In the genomic region with DNA sequence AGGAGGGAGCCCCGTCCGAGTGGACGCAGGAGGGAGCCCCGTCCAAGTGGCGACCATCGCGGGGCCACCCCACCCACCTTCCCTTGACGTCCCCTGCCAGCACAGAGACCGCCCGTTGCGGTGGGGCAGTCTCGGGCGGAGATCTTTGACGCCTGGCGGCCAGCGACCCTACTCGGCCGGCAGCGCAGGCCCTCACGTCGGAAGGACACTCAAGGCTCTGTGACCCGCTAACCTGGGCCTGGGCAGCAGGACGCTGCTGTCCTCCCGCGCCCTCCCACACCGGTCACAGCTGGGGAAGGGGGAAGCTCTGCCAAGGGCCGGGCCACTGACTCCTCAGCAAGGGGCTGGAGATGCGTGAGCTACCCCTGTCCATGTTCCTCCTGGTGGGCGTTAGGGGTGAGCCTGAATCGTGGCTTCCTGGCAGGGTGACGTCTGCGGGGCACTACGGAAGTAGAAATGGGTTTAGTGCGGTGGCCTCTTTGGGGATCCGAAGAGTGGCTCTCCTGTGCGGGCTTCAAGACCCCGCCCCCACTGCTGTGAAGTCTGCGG, we compare ENCODE assay signal across 18 cellular contexts. TPM values are rescaled to one million over a fixed set of nuclear protein-coding genes. Genes with fewer than 3 reads are reported as not detected.
DNase-seq lines count a peak whose midpoint lies in the region; ATAC-seq and TF ChIP-seq lines count a peak whose summit lies in the region.
"Had no signal": no experiment of that assay in that cellular context is flagged by ENCODE, and none has a peak within 500 bp of the region (broad histone marks: within the 10 kb centered on the region; RNA-seq: fewer than 3 reads in every experiment).

No MANE protein-coding gene starts in this region.

- POLR2A ChIA-PET in T-cell (lab: Charles Lee), result no interaction called here

- peaks cover 4% of the 10 kb centered on the region for H3F3A ChIP-seq in smooth muscle cell (ENCODE audit: low read depth)

- CTCF ChIA-PET in T-cell (lab: Charles Lee), result no interaction called here

- H3K4me1 Mint-ChIP-seq in T-cell, result peaks cover 8 to 14% (median 9%) of the 10 kb centered on the region in 3 donors

- H3K36me3 ChIP-seq in right atrium auricular region, result no peaks in the 10 kb centered on the region
- no peaks in the 10 kb centered on the region for H3K36me3 ChIP-seq in smooth muscle cell (ENCODE audit: low read depth)
- H3K36me3 ChIP-seq: pancreas had no signal

- H3K4me2 ChIP-seq in smooth muscle cell, result peak overlapping the region; percentile 91

- H3K36me3 Mint-ChIP-seq in T-cell, result peaks cover 3% of the 10 kb centered on the region

- ATAC-seq in right cardiac atrium (no peak), T-cell (replicated peaks in 1 of 4) (peak in 3 of 4 experiments; percentile 46 to 52 (median 47)), left lobe of liver (no peak), GM21825 (IDR thresholded peaks at IDR 0.05; ENCODE audit: unreplicated experiment) (no peak)
- ATAC-seq in activated CD4-positive, CD25-positive, alpha-beta regulatory T cell treated with anti-CD3 and anti-CD28 coated beads, Interleukin-2, amount 50 U/mL, for 24 hours, result no peak

- no peaks in the 10 kb centered on the region for H3K9me3 ChIP-seq in right cardiac atrium (ENCODE audit: control insufficient read depth, low read length)
- no peaks in the 10 kb centered on the region for H3K9me3 ChIP-seq in right atrium auricular region
- no peaks in the 10 kb centered on the region for H3K9me3 ChIP-seq in smooth muscle cell (replicated peaks; ENCODE audit: low read depth)
- H3K9me3 ChIP-seq: Caco-2, pancreas had no signal

- H3K79me2 ChIP-seq in smooth muscle cell (ENCODE audit: low read depth), result no peaks in the 10 kb centered on the region

- peak overlapping the region in 2 of 3 donors; percentile 4 to 50 for H3K4me3 Mint-ChIP-seq in T-cell

- H3K4me3 ChIP-seq in right cardiac atrium (ENCODE audit: low read length) (no peak overlapping the region), right atrium auricular region (no peak overlapping the region), smooth muscle cell (no peak overlapping the region)
- H3K4me3 ChIP-seq: skin epidermis had no signal

- no peak overlapping the region for H3K9ac ChIP-seq in smooth muscle cell (ENCODE audit: low read depth)

- H3K27me3 ChIP-seq in right cardiac atrium (ENCODE audit: control insufficient read depth, insufficient read depth) (no peaks in the 10 kb centered on the region), right atrium auricular region (peaks cover 41% of the 10 kb centered on the region in 2 donors), smooth muscle cell (ENCODE audit: low read depth) (peaks cover 71% of the 10 kb centered on the region)

- H4K20me1 ChIP-seq in smooth muscle cell (ENCODE audit: low read depth), result peaks cover 7% of the 10 kb centered on the region

- H3K27me3 Mint-ChIP-seq in T-cell, result peaks cover 39 to 62% of the 10 kb centered on the region in 2 donors

- 5% methylated on average over 38 of the region's 38 CpGs for WGBS in right cardiac atrium
- WGBS in smooth muscle cell (ENCODE audit: low lambda C conversion rate), result 18% methylated on average over 36 of the region's 38 CpGs

- H3K4me1 ChIP-seq in right cardiac atrium (ENCODE audit: control insufficient read depth, insufficient read depth, low read length), result no peaks in the 10 kb centered on the region
- peaks cover 0 to 54% of the 10 kb centered on the region in 2 donors for H3K4me1 ChIP-seq in right atrium auricular region
- peaks cover 43% of the 10 kb centered on the region for H3K4me1 ChIP-seq in smooth muscle cell (ENCODE audit: low read depth)

- no peak overlapping the region for H3K27ac Mint-ChIP-seq in T-cell

- no peak overlapping the region for H2AFZ ChIP-seq in smooth muscle cell (ENCODE audit: low read depth)

- H3K9me3 Mint-ChIP-seq in T-cell, result no peaks in the 10 kb centered on the region

- peak in 2 of 3 donors; percentile 14 to 44 for DNase-seq in right cardiac atrium
- no peak for DNase-seq in right atrium auricular region (ENCODE audit: low spot score)
- DNase-seq in T-cell, result no peak
- peak; percentile 44 for DNase-seq in left lobe of liver (ENCODE audit: low spot score)
- no peak for DNase-seq in smooth muscle cell (lab: John Stamatoyannopoulos, UW; ENCODE audit: unreplicated experiment)
- no peak for DNase-seq in GM03348 (ENCODE audit: low spot score)
- DNase-seq: activated CD4-positive, alpha-beta T cell treated with anti-CD3 and anti-CD28 coated beads for 1 hour; activated naive CD4-positive, alpha-beta T cell treated with anti-CD3 and anti-CD28 coated beads, Interleukin-2, amount 50 U/mL, for 16 hours; Caco-2; EL; NCI-H1092; NCI-H526 treated with DMSO at 0.1 percent for 48 hours; SIG-M5; stimulated activated CD4-positive, alpha-beta T cell treated with anti-CD3 and anti-CD28 coated beads, Interleukin-4, amount 100 ng/mL, for 1 hour had no signal

- TF ChIP-seq CTCF in right atrium auricular region (IDR thresholded peaks at IDR 0.05), result no peak
- TF ChIP-seq CTCF in smooth muscle cell (IDR thresholded peaks at IDR 0.05; ENCODE audit: borderline replicate concordance, insufficient read depth, poor library complexity, severe bottlenecking), result no peak

- no peak overlapping the region for H3K27ac ChIP-seq in right cardiac atrium (ENCODE audit: low read length)
- no peak overlapping the region for H3K27ac ChIP-seq in right atrium auricular region
- H3K27ac ChIP-seq in smooth muscle cell (ENCODE audit: low read depth), result no peak overlapping the region
- H3K27ac ChIP-seq: pancreas, skin epidermis had no signal

- intact Hi-C loops in right cardiac atrium (cut with DNase I), result loop anchor here in 2 of 4 donors (5.0 to 10.0 kb wide), 2 partner anchors 124 to 201 kb away; no protein-coding TSS in a partner anchor

RNA-seq across cellular contexts. Expression of a gene that starts 6.0 kb away (rescaled TPM):
- total RNA-seq in right cardiac atrium (1 to 10 TPM; 2.4 to 7.3 (median 5.5) TPM), right atrium auricular region (1 to 10 TPM; 2.7 to 3.0 TPM), T-cell (1 to 10 TPM; 1.9 to 5.1 (median 3.9) TPM), left lobe of liver (3.7 TPM), smooth muscle cell (1.9 and 2.6 TPM in 2 replicates)
- polyA plus RNA-seq in right cardiac atrium (3.8 TPM), smooth muscle cell (4.3 and 9.0 TPM in 2 replicates)

RNA-seq across cellular contexts. Expression of a gene that starts 12.9 kb away (rescaled TPM):
- total RNA-seq in right cardiac atrium (1 to 10 TPM; 1.5 to 3.5 (median 2.4) TPM), right atrium auricular region (1 to 10 TPM; 1.0 to 1.7 TPM), T-cell (under 1 TPM; 0.43 to 0.79 (median 0.70) TPM), left lobe of liver (0.75 TPM), smooth muscle cell (4.0 and 7.3 TPM in 2 replicates)
- polyA plus RNA-seq in right cardiac atrium (2.4 TPM), smooth muscle cell (10.1 and 11.0 TPM in 2 replicates)

RNA-seq across cellular contexts. Expression of a gene that starts 48.4 kb away (rescaled TPM):
- 10 to 100 TPM; 26.9 to 32.6 (median 30.3) TPM for total RNA-seq in right cardiac atrium
- 19.8 TPM for polyA plus RNA-seq in right cardiac atrium
- 10 to 100 TPM; 22.8 to 24.3 TPM for total RNA-seq in right atrium auricular region
- total RNA-seq in T-cell, result 100 to 1,000 TPM in 2 of 5 donors, 10 to 100 TPM in 3; 63.2 to 138 (median 70.2) TPM
- total RNA-seq in left lobe of liver, result 14.8 TPM
- total RNA-seq in smooth muscle cell, result 17.3 and 17.4 TPM in 2 replicates
- polyA plus RNA-seq in smooth muscle cell, result 44.6 and 47.2 TPM in 2 replicates

Comparison
In these comparisons a context has a peak if more than half of its experiments do, and no peak if none do; other contexts are left out.
1. DNase-seq: peak in right cardiac atrium (2 of 3) and left lobe of liver (single experiment); none in right atrium auricular region (single experiment), T-cell (0 of 34), smooth muscle cell (single experiment) and GM03348 (single experiment).
2. ATAC-seq: peak in T-cell (3 of 4); none in right cardiac atrium (0 of 2), left lobe of liver (single experiment), GM21825 (single experiment) and activated CD4-positive, CD25-positive, alpha-beta regulatory T cell treated with anti-CD3 and anti-CD28 coated beads, Interleukin-2, amount 50 U/mL, for 24 hours (0 of 2).